7 cellular contexts compared by ENCODE assay signal in the genomic region with DNA sequence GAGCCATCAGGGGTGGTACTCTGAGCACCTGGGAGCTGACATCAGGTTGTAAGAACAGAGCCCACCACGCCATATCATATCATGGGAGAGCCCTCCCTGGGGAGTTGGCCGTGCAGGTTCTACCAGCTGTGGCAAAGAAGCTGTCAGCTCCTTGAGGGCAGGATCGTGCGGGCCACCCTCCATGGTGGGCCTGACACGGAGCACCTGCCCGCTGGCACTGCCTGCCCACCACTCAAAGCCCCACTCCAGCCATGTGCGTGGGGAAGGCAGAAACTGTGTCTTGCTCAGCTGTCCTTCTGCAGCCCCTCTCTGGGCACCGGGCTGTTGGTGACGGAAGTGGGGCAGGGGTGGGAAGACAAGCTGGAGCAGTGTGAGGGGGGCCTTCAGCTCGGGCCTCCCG. TPM values are rescaled to one million over a fixed set of nuclear protein-coding genes. Genes with fewer than 3 reads are reported as not detected.
"Had no signal": no experiment of that assay in that cellular context is flagged by ENCODE, and none has a peak within 500 bp of the region (broad histone marks: within the 10 kb centered on the region; RNA-seq: fewer than 3 reads in every experiment).

No MANE protein-coding gene starts in this region.

- DNase-seq: H9, HCEC 1CT had no signal

- H3K4me3 Mint-ChIP-seq: GM23338, H9 had no signal

- ATAC-seq: GM23338, HepG2, K562 had no signal

- H3K27ac Mint-ChIP-seq: GM23338, H9 had no signal

- H3K27ac ChIP-seq: HL-60 had no signal

- H3K4me3 ChIP-seq: GM23338, K562 had no signal

RNA-seq across cellular contexts. Expression of a gene that starts 14.3 kb away (rescaled TPM):
- total RNA-seq: HT1080, K562 had no signal
